ENCODE assay signal across 10 cellular contexts in the genomic region with DNA sequence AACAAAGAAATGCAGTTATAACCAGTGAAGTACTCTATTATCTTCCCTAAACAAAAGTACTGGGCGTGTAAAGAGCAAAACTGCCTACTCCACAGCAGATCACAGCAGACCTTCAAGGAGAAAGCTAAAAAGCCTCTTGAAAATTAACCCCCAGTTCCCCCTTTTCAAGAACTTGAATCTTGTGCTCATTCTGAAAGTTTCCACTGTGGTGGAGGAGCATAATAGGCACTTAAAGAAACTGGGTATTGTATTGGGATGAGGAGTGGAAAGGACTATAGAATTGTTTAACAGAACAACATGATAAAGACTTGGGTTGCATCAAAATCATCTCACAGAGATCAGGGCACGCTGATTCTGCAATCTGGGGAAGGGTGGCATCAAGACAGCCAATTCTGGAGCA. TPM values are rescaled to one million over a fixed set of nuclear protein-coding genes. Genes with fewer than 3 reads are reported as not detected.
DNase-seq lines count a peak whose midpoint lies in the region; ATAC-seq and TF ChIP-seq lines count a peak whose summit lies in the region.
"Had no signal": no experiment of that assay in that cellular context is flagged by ENCODE, and none has a peak within 500 bp of the region (broad histone marks: within the 10 kb centered on the region; RNA-seq: fewer than 3 reads in every experiment).

No MANE protein-coding gene starts in this region.

- no TSS peak for BruUV-seq in MCF 10A (replicated peaks; lab: Mats Ljungman, UMichigan)

- H3K9ac ChIP-seq in liver (ENCODE audit: low read depth in 1 of 2, low read length in 2 of 2) = peak overlapping the region; percentile 36 to 76

- H3K27me3 ChIP-seq in breast epithelium (no peaks in the 10 kb centered on the region), liver (ENCODE audit: control insufficient read depth in 4 of 4, insufficient read depth in 4 of 4, low read length in 3 of 4) (no peaks in the 10 kb centered on the region)

- H3K27ac ChIP-seq in breast epithelium (peak overlapping the region in 1 of 2 donors; percentile 95), liver (ENCODE audit: low read depth in 1 of 2, low read length in 2 of 2) (peak overlapping the region; percentile 83 to 94)

- H3K4me1 Mint-ChIP-seq in MCF 10A (ENCODE audit: insufficient read depth, unreplicated experiment) (peaks cover 44% of the 10 kb centered on the region), type B pancreatic cell (ENCODE audit: unreplicated experiment) (peaks cover 33% of the 10 kb centered on the region)
- peaks cover 54% of the 10 kb centered on the region for H3K4me1 Mint-ChIP-seq in activated naive CD8-positive, alpha-beta T cell treated with anti-CD3 and anti-CD28 coated beads, Interleukin-2, amount 10 ng/mL, durations not matched to agents 7 days and 5 days

- POLR2A ChIA-PET in MCF 10A (lab: Yijun Ruan, JAX) = interaction anchor here (1.4 kb wide), 1 partner anchor 137 kb away, joined by 8 read pairs; no protein-coding TSS in a partner anchor
- POLR2A ChIA-PET in activated naive CD8-positive, alpha-beta T cell treated with anti-CD3 and anti-CD28 coated beads, Interleukin-2, amount 10 ng/mL, durations not matched to agents 7 days and 5 days (lab: Charles Lee) = interaction anchor here (1.3 to 1.7 kb wide), 4 partner anchors 8 to 72 kb away, joined by 4 to 6 read pairs (median 5); no protein-coding TSS in a partner anchor

- no peaks in the 10 kb centered on the region for H3K27me3 Mint-ChIP-seq in MCF 10A (ENCODE audit: insufficient read depth, unreplicated experiment)
- no peaks in the 10 kb centered on the region for H3K27me3 Mint-ChIP-seq in activated naive CD8-positive, alpha-beta T cell treated with anti-CD3 and anti-CD28 coated beads, Interleukin-2, amount 10 ng/mL, durations not matched to agents 7 days and 5 days
- no peaks in the 10 kb centered on the region for H3K27me3 Mint-ChIP-seq in type B pancreatic cell

- peak overlapping the region; percentile 95 for H3K27ac Mint-ChIP-seq in MCF 10A (ENCODE audit: low read depth, unreplicated experiment)
- H3K27ac Mint-ChIP-seq in activated naive CD8-positive, alpha-beta T cell treated with anti-CD3 and anti-CD28 coated beads, Interleukin-2, amount 10 ng/mL, durations not matched to agents 7 days and 5 days = peak overlapping the region; percentile 92
- peak overlapping the region; percentile 98 for H3K27ac Mint-ChIP-seq in type B pancreatic cell

- peak overlapping the region in 1 of 3 donors; percentile 95 for H3K4me3 ChIP-seq in breast epithelium
- H3K4me3 ChIP-seq in liver (ENCODE audit: low read depth in 1 of 3, low read length in 3 of 3) = no peak overlapping the region

- H3K9me3 ChIP-seq in breast epithelium = no peaks in the 10 kb centered on the region
- H3K9me3 ChIP-seq in liver (ENCODE audit: control insufficient read depth in 4 of 4, low read length in 3 of 4) = no peaks in the 10 kb centered on the region

- no peak for TF ChIP-seq CTCF in MCF 10A (IDR thresholded peaks at IDR 0.05; ENCODE audit: unreplicated experiment)
- TF ChIP-seq CTCF in breast epithelium (IDR thresholded peaks at IDR 0.05) = no peak
- TF ChIP-seq CTCF in liver (IDR thresholded peaks at IDR 0.05; ENCODE audit: low read depth, low read length, missing input control) = no peak
- no peak for TF ChIP-seq CTCF in type B pancreatic cell (conservative IDR thresholded peaks at IDR 0.05)

- no peak for ATAC-seq in activated naive CD8-positive, alpha-beta T cell treated with anti-CD3 and anti-CD28 coated beads, Interleukin-2, amount 10 ng/mL, durations not matched to agents 7 days and 5 days (ENCODE audit: low read depth)
- no peak for ATAC-seq in HG02642 (IDR thresholded peaks at IDR 0.05; ENCODE audit: poor library complexity, unreplicated experiment)

- WGBS in liver = 74% methylated on average over 2 of the region's 2 CpGs

- DNase-seq in MCF 10A (ENCODE audit: unreplicated experiment) = no peak
- no peak for DNase-seq in breast epithelium (ENCODE audit: low spot score in 2 of 2)
- no peak for DNase-seq in activated naive CD8-positive, alpha-beta T cell treated with anti-CD3 and anti-CD28 coated beads, Interleukin-2, amount 10 ng/mL, durations not matched to agents 7 days and 5 days
- DNase-seq in type B pancreatic cell (ENCODE audit: extremely low spot score, unreplicated experiment) = no peak
- DNase-seq in NCI-H2171 treated with DMSO at 0.1 percent for 48 hours (lab: John Stamatoyannopoulos, UW) = no peak
- DNase-seq in HT-29 (ENCODE audit: low spot score) = no peak
- DNase-seq: DMS53, NCI-H82 had no signal

- TF ChIP-seq RAD21 in liver (IDR thresholded peaks at IDR 0.05) = no peak

- CTCF ChIA-PET in MCF 10A (lab: Yijun Ruan, JAX) = no interaction called here

- H3K4me3 Mint-ChIP-seq in MCF 10A (ENCODE audit: unreplicated experiment) (peak overlapping the region; percentile 72), type B pancreatic cell (peak overlapping the region; percentile 97)
- peak overlapping the region; percentile 88 for H3K4me3 Mint-ChIP-seq in activated naive CD8-positive, alpha-beta T cell treated with anti-CD3 and anti-CD28 coated beads, Interleukin-2, amount 10 ng/mL, durations not matched to agents 7 days and 5 days

- no peaks in the 10 kb centered on the region for H3K36me3 ChIP-seq in breast epithelium
- no peaks in the 10 kb centered on the region for H3K36me3 ChIP-seq in liver (ENCODE audit: control insufficient read depth in 4 of 4, insufficient read depth in 3 of 4, low read depth in 1 of 4, low read length in 3 of 4)

- peaks cover 0 to 10% of the 10 kb centered on the region in 2 donors for H3K4me1 ChIP-seq in breast epithelium
- peaks cover 6 to 25% (median 19%) of the 10 kb centered on the region in 4 donors for H3K4me1 ChIP-seq in liver (ENCODE audit: control insufficient read depth in 4 of 4, insufficient read depth in 4 of 4, low read length in 3 of 4)

- H3K9me3 Mint-ChIP-seq in MCF 10A (ENCODE audit: unreplicated experiment) = no peaks in the 10 kb centered on the region
- H3K9me3 Mint-ChIP-seq in activated naive CD8-positive, alpha-beta T cell treated with anti-CD3 and anti-CD28 coated beads, Interleukin-2, amount 10 ng/mL, durations not matched to agents 7 days and 5 days = no peaks in the 10 kb centered on the region
- no peaks in the 10 kb centered on the region for H3K9me3 Mint-ChIP-seq in type B pancreatic cell

- intact Hi-C loops in MCF 10A (cut with micrococcal nuclease) = no loop called here
- intact Hi-C loops in breast epithelium (cut with DNase I; ENCODE audit: low total_unique reads) = loop anchor here (10.0 kb wide), 1 partner anchor 69 kb away; a partner anchor contains a TSS

- H3K36me3 Mint-ChIP-seq in MCF 10A (ENCODE audit: insufficient read depth, unreplicated experiment) (peaks cover 5% of the 10 kb centered on the region), type B pancreatic cell (peaks cover 10% of the 10 kb centered on the region)
- H3K36me3 Mint-ChIP-seq in activated naive CD8-positive, alpha-beta T cell treated with anti-CD3 and anti-CD28 coated beads, Interleukin-2, amount 10 ng/mL, durations not matched to agents 7 days and 5 days = peaks cover 25% of the 10 kb centered on the region

- no peak for TF ChIP-seq POLR2A in breast epithelium (IDR thresholded peaks at IDR 0.05)

TF ChIP-seq in liver, 16 proteins besides CTCF, POLR2A, EP300 and RAD21 (continues in another document):
- no peak for TF ChIP-seq NR2F2 (IDR thresholded peaks at IDR 0.05)
- no peak for TF ChIP-seq FOXA2 (IDR thresholded peaks at IDR 0.05)
- TF ChIP-seq HNF4G (IDR thresholded peaks at IDR 0.05) = no peak
- TF ChIP-seq, protein P1, sequence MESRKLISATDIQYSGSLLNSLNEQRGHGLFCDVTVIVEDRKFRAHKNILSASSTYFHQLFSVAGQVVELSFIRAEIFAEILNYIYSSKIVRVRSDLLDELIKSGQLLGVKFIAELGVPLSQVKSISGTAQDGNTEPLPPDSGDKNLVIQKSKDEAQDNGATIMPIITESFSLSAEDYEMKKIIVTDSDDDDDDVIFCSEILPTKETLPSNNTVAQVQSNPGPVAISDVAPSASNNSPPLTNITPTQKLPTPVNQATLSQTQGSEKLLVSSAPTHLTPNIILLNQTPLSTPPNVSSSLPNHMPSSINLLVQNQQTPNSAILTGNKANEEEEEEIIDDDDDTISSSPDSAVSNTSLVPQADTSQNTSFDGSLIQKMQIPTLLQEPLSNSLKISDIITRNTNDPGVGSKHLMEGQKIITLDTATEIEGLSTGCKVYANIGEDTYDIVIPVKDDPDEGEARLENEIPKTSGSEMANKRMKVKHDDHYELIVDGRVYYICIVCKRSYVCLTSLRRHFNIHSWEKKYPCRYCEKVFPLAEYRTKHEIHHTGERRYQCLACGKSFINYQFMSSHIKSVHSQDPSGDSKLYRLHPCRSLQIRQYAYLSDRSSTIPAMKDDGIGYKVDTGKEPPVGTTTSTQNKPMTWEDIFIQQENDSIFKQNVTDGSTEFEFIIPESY (IDR thresholded peaks at IDR 0.05) = no peak
- TF ChIP-seq TAF1 (conservative IDR thresholded peaks at IDR 0.05) = no peak
- no peak for TF ChIP-seq JUND (IDR thresholded peaks at IDR 0.05)
- TF ChIP-seq HNF4A (conservative IDR thresholded peaks at IDR 0.05) = no peak
- TF ChIP-seq FOXA1 (IDR thresholded peaks at IDR 0.05) = no peak

RNA-seq across cellular contexts. Expression of a gene that starts 2.0 kb away (rescaled TPM):
- total RNA-seq in MCF 10A (2022) = 14.3 and 18.2 TPM in 2 replicates
- 10 to 100 TPM in 2 of 3 donors, 1 to 10 TPM in 1; 8.0 to 14.2 (median 12.5) TPM for total RNA-seq in breast epithelium
- total RNA-seq in activated naive CD8-positive, alpha-beta T cell treated with anti-CD3 and anti-CD28 coated beads, Interleukin-2, amount 10 ng/mL, durations not matched to agents 7 days and 5 days = 1 to 10 TPM; 6.1 to 8.4 TPM
- total RNA-seq in liver = 1 to 10 TPM; 5.1 to 8.3 TPM
- polyA plus RNA-seq in liver = 1 to 10 TPM; 3.2 to 5.0 TPM
- 9.6 and 11.3 TPM in 2 replicates for total RNA-seq in type B pancreatic cell (ENCODE audit: low replicate concordance)
- 7.3 and 11.4 TPM in 2 replicates for total RNA-seq in HT-29 (2014; rRNA removed; shearing (Covaris generic))

RNA-seq across cellular contexts. Expression of a gene that starts 51.1 kb away (rescaled TPM):
- total RNA-seq in MCF 10A (2022) (not detected in 2 replicates), breast epithelium (under 1 TPM in 1 of 3 donors, not detected in 2; 0.16 TPM), liver (100 to 1,000 TPM in 1 of 2 donors, 10 to 100 TPM in 1; 23.7 to 454 TPM), type B pancreatic cell (ENCODE audit: low replicate concordance) (not detected in 2 replicates)
- total RNA-seq in activated naive CD8-positive, alpha-beta T cell treated with anti-CD3 and anti-CD28 coated beads, Interleukin-2, amount 10 ng/mL, durations not matched to agents 7 days and 5 days = not detected
- polyA plus RNA-seq in liver = 100 to 1,000 TPM; 128 to 469 TPM
- 0.18 and 0.37 TPM in 2 replicates for total RNA-seq in HT-29 (2014; rRNA removed; shearing (Covaris generic))

Comparison
In these comparisons a context has a peak if more than half of its experiments do, and no peak if none do; other contexts are left out.
1. RNA of a gene that starts 51.1 kb away (total RNA-seq): 23.7 to 454 TPM in liver; 0.18 to 0.37 TPM in HT-29, not detected in type B pancreatic cell, not detected in MCF 10A, 0.16 TPM in breast epithelium and not detected in activated naive CD8-positive, alpha-beta T cell treated with anti-CD3 and anti-CD28 coated beads, Interleukin-2, amount 10 ng/mL, durations not matched to agents 7 days and 5 days; every median in the first group is over 10 times any median in the second.
2. Peak in every context shown above with its lines, with median percentiles within 50 percentile points of each other: H3K27ac Mint-ChIP-seq and H3K4me3 Mint-ChIP-seq.